1 cellular context compared by ENCODE assay signal in the genomic region with DNA sequence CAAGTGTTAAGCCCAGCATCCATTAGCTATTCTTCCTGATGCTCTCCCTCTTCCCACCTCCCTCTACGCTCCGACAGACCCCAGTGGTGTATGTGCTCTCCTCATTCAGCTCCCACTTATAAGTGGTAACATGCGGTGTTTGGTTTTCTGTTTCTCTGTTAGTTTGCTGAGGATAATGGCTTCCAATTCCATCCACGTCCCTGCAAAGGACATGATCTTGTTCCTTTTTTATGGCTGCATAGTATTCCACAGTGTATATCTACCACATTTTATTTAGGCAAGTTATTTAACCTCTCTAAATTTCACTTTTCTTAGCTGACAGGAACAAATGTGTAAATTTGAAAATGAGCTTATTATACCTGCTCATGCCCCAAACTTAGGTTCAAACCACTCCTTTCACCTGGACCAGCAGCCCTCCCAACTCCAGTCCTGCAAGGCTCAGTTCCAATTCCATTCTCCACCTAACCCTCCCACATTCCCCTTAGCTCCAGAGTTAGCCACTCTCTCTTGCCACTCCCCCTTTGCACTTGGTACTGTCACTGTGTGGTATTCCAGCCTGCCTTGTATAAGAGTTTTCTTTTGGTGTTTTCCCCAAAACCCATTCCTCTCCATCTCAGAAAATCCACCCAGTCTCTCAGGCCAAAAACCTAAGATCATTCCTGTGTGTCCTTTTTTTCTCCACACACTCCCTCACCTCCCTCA.
TF ChIP-seq lines count a peak whose summit lies in the region.

No MANE protein-coding gene starts in this region.

TF ChIP-seq in H1, 55 proteins besides CTCF, POLR2A, EP300 and RAD21:
- TF ChIP-seq CREB1 (IDR thresholded peaks at IDR 0.05) (no peak), KDM1A (IDR thresholded peaks at IDR 0.05; ENCODE audit: borderline replicate concordance, low read length) (peak; percentile 32; the same call in 1 of the 2 replicates)
